In genomic region chr20:53708129-53708968, GRCh38 we compare ENCODE assay signal across 9 cellular contexts.
DNase-seq lines count a peak whose midpoint lies in the region; ATAC-seq and TF ChIP-seq lines count a peak whose summit lies in the region.
"Had no signal": no experiment of that assay in that cellular context is flagged by ENCODE, and none has a peak within 500 bp of the region (broad histone marks: within the 10 kb centered on the region; RNA-seq: fewer than 3 reads in every experiment).

No MANE protein-coding gene starts in this region.

- intact Hi-C loops in activated naive CD4-positive, alpha-beta T cell treated with anti-CD3 and anti-CD28 coated beads for 36 hours (cut with micrococcal nuclease): loop anchor here (1.0 to 5.0 kb wide), 9 partner anchors 13 to 161 kb away; no protein-coding TSS in a partner anchor
- intact Hi-C loops in ovary (cut with DNase I): no loop called here

- ATAC-seq in GM23338: no peak

- H3K4me1 Mint-ChIP-seq in GM23338 (peaks cover 39% of the 10 kb centered on the region), nephron (peaks cover 37% of the 10 kb centered on the region)
- H3K4me1 Mint-ChIP-seq in activated naive CD4-positive, alpha-beta T cell treated with anti-CD3 and anti-CD28 coated beads for 36 hours (ENCODE audit: low read depth): peaks cover 53% of the 10 kb centered on the region

- peaks cover 20% of the 10 kb centered on the region for H3F3A ChIP-seq in GM23338 (replicated peaks; ENCODE audit: low read depth)

- H3K27me3 ChIP-seq in GM23338 (ENCODE audit: insufficient read depth): no peaks in the 10 kb centered on the region
- H3K27me3 ChIP-seq in ovary: no peaks in the 10 kb centered on the region

- H3K9me3 Mint-ChIP-seq in GM23338: no peaks in the 10 kb centered on the region
- H3K9me3 Mint-ChIP-seq in activated naive CD4-positive, alpha-beta T cell treated with anti-CD3 and anti-CD28 coated beads for 36 hours: no peaks in the 10 kb centered on the region
- no peaks in the 10 kb centered on the region for H3K9me3 Mint-ChIP-seq in nephron

- peaks cover 14% of the 10 kb centered on the region for H3K27me3 Mint-ChIP-seq in GM23338 (ENCODE audit: insufficient read depth, low read depth, poor library complexity)
- no peaks in the 10 kb centered on the region for H3K27me3 Mint-ChIP-seq in activated naive CD4-positive, alpha-beta T cell treated with anti-CD3 and anti-CD28 coated beads for 36 hours (ENCODE audit: low read depth)
- H3K27me3 Mint-ChIP-seq in nephron (ENCODE audit: low read depth): peaks cover 3% of the 10 kb centered on the region

- H3K4me3 Mint-ChIP-seq in GM23338 (no peak overlapping the region), nephron (no peak overlapping the region)
- H3K4me3 Mint-ChIP-seq in activated naive CD4-positive, alpha-beta T cell treated with anti-CD3 and anti-CD28 coated beads for 36 hours: peak overlapping the region; percentile 64

- H3K4me3 ChIP-seq in GM23338 (no peak overlapping the region), ovary (no peak overlapping the region)
- H3K4me3 ChIP-seq: SK-N-MC had no signal

- H3K4me1 ChIP-seq in GM23338 (ENCODE audit: insufficient read depth): peaks cover 36% of the 10 kb centered on the region
- peaks cover 8% of the 10 kb centered on the region for H3K4me1 ChIP-seq in ovary (ENCODE audit: insufficient read depth)

- H3K27ac ChIP-seq in GM23338 (ENCODE audit: low read depth) (peak overlapping the region; percentile 48), ovary (no peak overlapping the region)
- H3K27ac ChIP-seq: SK-N-MC had no signal

- H4K20me1 ChIP-seq in GM23338 (replicated peaks; ENCODE audit: insufficient read depth): no peaks in the 10 kb centered on the region

- H3K36me3 Mint-ChIP-seq in GM23338 (ENCODE audit: low read depth) (no peaks in the 10 kb centered on the region), nephron (ENCODE audit: low read depth) (no peaks in the 10 kb centered on the region)
- H3K36me3 Mint-ChIP-seq in activated naive CD4-positive, alpha-beta T cell treated with anti-CD3 and anti-CD28 coated beads for 36 hours (ENCODE audit: low read depth): no peaks in the 10 kb centered on the region

- DNase-seq in ELR (ENCODE audit: low read depth): peak; percentile 76
- DNase-seq in GM23338 (ENCODE audit: low spot score): no peak
- DNase-seq in M059J (ENCODE audit: low read depth): peak; percentile 93
- DNase-seq in activated naive CD4-positive, alpha-beta T cell treated with anti-CD3 and anti-CD28 coated beads for 36 hours: peak; percentile 58
- DNase-seq in NCI-H1092 treated with DMSO at 0.1 percent for 48 hours (lab: John Stamatoyannopoulos, UW): no peak
- no peak for DNase-seq in ovary
- DNase-seq in NCI-H1417 treated with DMSO at 0.1 percent for 48 hours (lab: John Stamatoyannopoulos, UW): no peak

- no peaks in the 10 kb centered on the region for H3K79me2 ChIP-seq in GM23338 (replicated peaks; ENCODE audit: insufficient read depth)

- H3K27ac Mint-ChIP-seq in GM23338: peak overlapping the region; percentile 13; the same call in 1 of the 2 replicates
- peak overlapping the region; percentile 90 for H3K27ac Mint-ChIP-seq in activated naive CD4-positive, alpha-beta T cell treated with anti-CD3 and anti-CD28 coated beads for 36 hours
- peak overlapping the region; percentile 92 to 94 (median 93) for H3K27ac Mint-ChIP-seq in nephron

- TF ChIP-seq CTCF in GM23338 (conservative IDR thresholded peaks at IDR 0.05; ENCODE audit: low read depth in 2 of 2): no peak
- no peak for TF ChIP-seq CTCF in nephron (IDR thresholded peaks at IDR 0.05; ENCODE audit: unreplicated experiment in 3 of 3)
- TF ChIP-seq CTCF in ovary (IDR thresholded peaks at IDR 0.05): no peak

- H3K36me3 ChIP-seq in GM23338 (ENCODE audit: insufficient read depth) (no peaks in the 10 kb centered on the region), ovary (no peaks in the 10 kb centered on the region)

- CTCF ChIA-PET in activated naive CD4-positive, alpha-beta T cell treated with anti-CD3 and anti-CD28 coated beads for 36 hours (lab: Charles Lee): interaction anchor here (0.6 to 1.7 kb wide), 19 partner anchors 11 to 162 kb away, joined by 3 to 7 read pairs (median 4); no protein-coding TSS in a partner anchor

- WGBS in ovary, 3 donors: 37 to 57% (median 41%) methylated on average over 6 of the region's 6 CpGs

- no peak overlapping the region for H2AFZ ChIP-seq in GM23338

- no peaks in the 10 kb centered on the region for H3K9me3 ChIP-seq in ovary

- TF ChIP-seq POLR2A in ovary (IDR thresholded peaks at IDR 0.05): no peak

- no peaks in the 10 kb centered on the region for H3K9me2 ChIP-seq in GM23338 (ENCODE audit: insufficient read depth)

- TF ChIP-seq EP300 in ovary (IDR thresholded peaks at IDR 0.05): no peak

- peak overlapping the region; percentile 19; the same call in 1 of the 2 replicates for H3K4me2 ChIP-seq in GM23338

TF ChIP-seq in GM23338, 12 proteins besides CTCF, POLR2A, EP300 and RAD21:
- TF ChIP-seq NANOG (IDR thresholded peaks at IDR 0.05; ENCODE audit: borderline replicate concordance) (no peak), ZNF114 (CRISPR knock-in tag; IDR thresholded peaks at IDR 0.05) (no peak)
TF ChIP-seq in GM23338: peak in this region for 0.

Comparison
In these comparisons a context has a peak if more than half of its experiments do, and no peak if none do; other contexts are left out.
1. DNase-seq: peak in ELR (single experiment), M059J (single experiment) and activated naive CD4-positive, alpha-beta T cell treated with anti-CD3 and anti-CD28 coated beads for 36 hours (single experiment); none in GM23338 (single experiment), NCI-H1092 treated with DMSO at 0.1 percent for 48 hours (single experiment), ovary (0 of 5) and NCI-H1417 treated with DMSO at 0.1 percent for 48 hours (single experiment).
2. H3K27ac Mint-ChIP-seq: peak in every context shown above with its lines; median percentile 93 in nephron; 90 in activated naive CD4-positive, alpha-beta T cell treated with anti-CD3 and anti-CD28 coated beads for 36 hours; 13 in GM23338.